ENCODE assay signal across 8 cellular contexts in the genomic region with DNA sequence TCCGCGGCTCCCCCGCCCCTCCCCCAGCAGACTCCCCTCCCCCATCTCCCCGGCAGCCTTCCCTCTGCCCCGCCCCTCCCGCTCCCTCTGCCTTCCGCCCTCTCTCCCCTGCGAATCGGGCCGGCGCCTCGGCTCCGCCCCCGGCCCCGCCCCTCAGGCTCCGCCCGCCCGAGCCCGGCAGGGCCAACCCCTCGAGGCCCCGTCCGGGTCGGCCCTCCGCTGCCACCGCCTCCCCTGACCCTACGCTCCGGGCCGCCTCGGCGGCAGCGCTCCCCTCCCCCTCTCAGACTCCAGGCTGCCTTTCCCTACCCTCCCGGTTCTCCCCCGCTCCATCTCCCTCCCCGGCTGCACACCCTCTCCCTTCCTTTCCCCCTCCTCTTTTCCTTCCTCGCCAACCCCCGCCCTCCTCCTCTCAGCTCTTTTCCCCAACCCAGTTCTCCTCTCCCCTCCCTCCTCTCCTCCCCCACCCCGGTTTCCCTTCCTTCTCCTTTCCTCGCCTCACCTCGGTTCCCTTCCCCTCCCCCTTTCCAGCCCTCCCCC. TPM values are rescaled to one million over a fixed set of nuclear protein-coding genes. Genes with fewer than 3 reads are reported as not detected.
DNase-seq lines count a peak whose midpoint lies in the region; ATAC-seq, FAIRE-seq and TF ChIP-seq lines count a peak whose summit lies in the region.

No MANE protein-coding gene starts in this region.

- no peaks in the 10 kb centered on the region for H3K79me2 ChIP-seq in HepG2 (ENCODE audit: insufficient read depth, low read length)

- H3K27ac ChIP-seq in coronary artery = peak overlapping the region; percentile 45 to 84
- H3K27ac ChIP-seq in HepG2 (ENCODE audit: extremely low read length, insufficient read depth, low read length) = no peak overlapping the region

- no peak overlapping the region for H3K9ac ChIP-seq in HepG2 (ENCODE audit: insufficient read depth, low read depth, low read length)

- CTCF ChIA-PET in HepG2 (lab: Yijun Ruan, JAX; ENCODE audit: low intra/inter-chr PET ratio, low total read pairs) = no interaction called here

- peak; percentile 78 for DNase-seq in AG10803 (ENCODE audit: low read depth)
- peak; percentile 52 to 84 for DNase-seq in NCI-H446 (lab: John Stamatoyannopoulos, UW)
- DNase-seq in activated CD4-positive, alpha-beta T cell treated with anti-CD3 and anti-CD28 coated beads for 4 hours = peak; percentile 85 to 86
- DNase-seq in coronary artery (ENCODE audit: low spot score) = peak; percentile 92
- peak; percentile 61 for DNase-seq in HepG2 (ENCODE audit: low spot score)
- peak; percentile 87 to 88 for DNase-seq in stimulated activated CD4-positive, alpha-beta T cell treated with anti-CD3 and anti-CD28 coated beads, Interleukin-2, amount 100 ng/mL, for 24 hours

- intact Hi-C loops in HepG2 (cut with micrococcal nuclease; ENCODE audit: unreplicated experiment) = no loop called here

- TF ChIP-seq EP300 in HepG2 (IDR thresholded peaks at IDR 0.05; ENCODE audit: low read depth in 2 of 2, low read length in 2 of 2) (no peak), HepG2 (CRISPR knock-in tag; IDR thresholded peaks at IDR 0.05; ENCODE audit: borderline replicate concordance) (no peak)

- no peak for FAIRE-seq in HepG2 (lab: Jason Lieb, UNC)

- no peaks in the 10 kb centered on the region for H3K36me3 ChIP-seq in HepG2 (replicated peaks in 1 of 2; ENCODE audit: control insufficient read depth in 1 of 2, insufficient read depth in 2 of 2, low read length in 2 of 2)

- H3K9me3 ChIP-seq in HepG2 (ENCODE audit: low read length) = no peaks in the 10 kb centered on the region

- no peak for TF ChIP-seq RAD21 in HepG2 (CRISPR knock-in tag; IDR thresholded peaks at IDR 0.05)

- no peak for TF ChIP-seq POLR2A in HepG2 (IDR thresholded peaks at IDR 0.05; ENCODE audit: insufficient read depth in 1 of 2, low read depth in 2 of 2, low read length in 2 of 2)

- POLR2A ChIA-PET in HepG2 (lab: Yijun Ruan, JAX) = interaction anchor here (0.6 to 1.0 kb wide), 2 partner anchors 24 to 148 kb away, joined by 3 to 6 read pairs; no protein-coding TSS in a partner anchor

- TF ChIP-seq CTCF in AG10803 (conservative IDR thresholded peaks at IDR 0.05; ENCODE audit: low read length) (no peak), coronary artery (IDR thresholded peaks at IDR 0.05) (no peak), HepG2 (CRISPR knock-in tag; IDR thresholded peaks at IDR 0.05) (no peak)

- H3K4me1 ChIP-seq in HepG2 (ENCODE audit: insufficient read depth, low read length) = peaks cover 9% of the 10 kb centered on the region

- H3K4me3 ChIP-seq in AG10803 (ENCODE audit: low read length) = peak overlapping the region; percentile 70
- peak overlapping the region; percentile 76 for H3K4me3 ChIP-seq in coronary artery
- H3K4me3 ChIP-seq in HepG2 (replicated peaks in 1 of 3; ENCODE audit: insufficient read depth in 1 of 3, low read depth in 2 of 3, low read length in 3 of 3) = peak overlapping the region; percentile 50 to 76 (median 69); a peak in 4 of 6 replicates

- in situ Hi-C loops in HepG2 (cut with HindIII; ENCODE audit: extremely low pct_ligation_motif_present, low pct_unique_long_range_greater_than_20kb) = no loop called here

- 0 out of 2 replicates have a peak, but pooled peaks cover 3% of the 10 kb centered on the region for H4K20me1 ChIP-seq in HepG2 (ENCODE audit: insufficient read depth, low read length)

- H3K4me2 ChIP-seq in HepG2 (ENCODE audit: low read depth, low read length) = peak overlapping the region; percentile 70

- ATAC-seq in GM19023 (IDR thresholded peaks at IDR 0.05; ENCODE audit: unreplicated experiment) = peak; percentile 93
- peak; percentile 96 for ATAC-seq in HG03175 (IDR thresholded peaks at IDR 0.05; ENCODE audit: unreplicated experiment)
- peak; percentile 89 for ATAC-seq in HepG2

- 2% methylated on average over 32 of the region's 39 CpGs for WGBS in HepG2 (ENCODE audit: low lambda C conversion rate)

- BruUV-seq in HepG2 (replicated peaks; lab: Mats Ljungman, UMichigan) = no TSS peak

- H3K27me3 ChIP-seq in HepG2 (ENCODE audit: control insufficient read depth in 1 of 2, insufficient read depth in 2 of 2, low read length in 2 of 2) = peaks cover 11 to 41% of the 10 kb centered on the region in 2 experiments; a peak in 4 of 5 replicates

- no peak overlapping the region for H2AFZ ChIP-seq in HepG2 (ENCODE audit: low read length)

TF ChIP-seq in HepG2, 621 proteins besides CTCF, POLR2A, EP300 and RAD21 (continues in another document):
- TF ChIP-seq, protein P1, sequence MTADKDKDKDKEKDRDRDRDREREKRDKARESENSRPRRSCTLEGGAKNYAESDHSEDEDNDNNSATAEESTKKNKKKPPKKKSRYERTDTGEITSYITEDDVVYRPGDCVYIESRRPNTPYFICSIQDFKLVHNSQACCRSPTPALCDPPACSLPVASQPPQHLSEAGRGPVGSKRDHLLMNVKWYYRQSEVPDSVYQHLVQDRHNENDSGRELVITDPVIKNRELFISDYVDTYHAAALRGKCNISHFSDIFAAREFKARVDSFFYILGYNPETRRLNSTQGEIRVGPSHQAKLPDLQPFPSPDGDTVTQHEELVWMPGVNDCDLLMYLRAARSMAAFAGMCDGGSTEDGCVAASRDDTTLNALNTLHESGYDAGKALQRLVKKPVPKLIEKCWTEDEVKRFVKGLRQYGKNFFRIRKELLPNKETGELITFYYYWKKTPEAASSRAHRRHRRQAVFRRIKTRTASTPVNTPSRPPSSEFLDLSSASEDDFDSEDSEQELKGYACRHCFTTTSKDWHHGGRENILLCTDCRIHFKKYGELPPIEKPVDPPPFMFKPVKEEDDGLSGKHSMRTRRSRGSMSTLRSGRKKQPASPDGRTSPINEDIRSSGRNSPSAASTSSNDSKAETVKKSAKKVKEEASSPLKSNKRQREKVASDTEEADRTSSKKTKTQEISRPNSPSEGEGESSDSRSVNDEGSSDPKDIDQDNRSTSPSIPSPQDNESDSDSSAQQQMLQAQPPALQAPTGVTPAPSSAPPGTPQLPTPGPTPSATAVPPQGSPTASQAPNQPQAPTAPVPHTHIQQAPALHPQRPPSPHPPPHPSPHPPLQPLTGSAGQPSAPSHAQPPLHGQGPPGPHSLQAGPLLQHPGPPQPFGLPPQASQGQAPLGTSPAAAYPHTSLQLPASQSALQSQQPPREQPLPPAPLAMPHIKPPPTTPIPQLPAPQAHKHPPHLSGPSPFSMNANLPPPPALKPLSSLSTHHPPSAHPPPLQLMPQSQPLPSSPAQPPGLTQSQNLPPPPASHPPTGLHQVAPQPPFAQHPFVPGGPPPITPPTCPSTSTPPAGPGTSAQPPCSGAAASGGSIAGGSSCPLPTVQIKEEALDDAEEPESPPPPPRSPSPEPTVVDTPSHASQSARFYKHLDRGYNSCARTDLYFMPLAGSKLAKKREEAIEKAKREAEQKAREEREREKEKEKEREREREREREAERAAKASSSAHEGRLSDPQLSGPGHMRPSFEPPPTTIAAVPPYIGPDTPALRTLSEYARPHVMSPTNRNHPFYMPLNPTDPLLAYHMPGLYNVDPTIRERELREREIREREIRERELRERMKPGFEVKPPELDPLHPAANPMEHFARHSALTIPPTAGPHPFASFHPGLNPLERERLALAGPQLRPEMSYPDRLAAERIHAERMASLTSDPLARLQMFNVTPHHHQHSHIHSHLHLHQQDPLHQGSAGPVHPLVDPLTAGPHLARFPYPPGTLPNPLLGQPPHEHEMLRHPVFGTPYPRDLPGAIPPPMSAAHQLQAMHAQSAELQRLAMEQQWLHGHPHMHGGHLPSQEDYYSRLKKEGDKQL (CRISPR knock-in tag; IDR thresholded peaks at IDR 0.05; ENCODE audit: low read depth) = no peak
- TF ChIP-seq GABPB1 (CRISPR knock-in tag; IDR thresholded peaks at IDR 0.05) (peak; percentile 41; the same call in 1 of the 2 replicates), ZNF432 (CRISPR knock-in tag; IDR thresholded peaks at IDR 0.05; ENCODE audit: borderline replicate concordance) (no peak), ZNF672 (CRISPR knock-in tag; IDR thresholded peaks at IDR 0.05) (no peak), ERF (CRISPR knock-in tag; IDR thresholded peaks at IDR 0.05) (no peak)
- TF ChIP-seq, protein P2, sequence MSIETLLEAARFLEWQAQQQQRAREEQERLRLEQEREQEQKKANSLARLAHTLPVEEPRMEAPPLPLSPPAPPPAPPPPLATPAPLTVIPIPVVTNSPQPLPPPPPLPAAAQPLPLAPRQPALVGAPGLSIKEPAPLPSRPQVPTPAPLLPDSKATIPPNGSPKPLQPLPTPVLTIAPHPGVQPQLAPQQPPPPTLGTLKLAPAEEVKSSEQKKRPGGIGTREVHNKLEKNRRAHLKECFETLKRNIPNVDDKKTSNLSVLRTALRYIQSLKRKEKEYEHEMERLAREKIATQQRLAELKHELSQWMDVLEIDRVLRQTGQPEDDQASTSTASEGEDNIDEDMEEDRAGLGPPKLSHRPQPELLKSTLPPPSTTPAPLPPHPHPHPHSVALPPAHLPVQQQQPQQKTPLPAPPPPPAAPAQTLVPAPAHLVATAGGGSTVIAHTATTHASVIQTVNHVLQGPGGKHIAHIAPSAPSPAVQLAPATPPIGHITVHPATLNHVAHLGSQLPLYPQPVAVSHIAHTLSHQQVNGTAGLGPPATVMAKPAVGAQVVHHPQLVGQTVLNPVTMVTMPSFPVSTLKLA (IDR thresholded peaks at IDR 0.05) = no peak

RNA-seq across cellular contexts. Expression of a gene that starts 1.6 kb away (rescaled TPM):
- total RNA-seq in HepG2 (2016; rRNA removed; fragmentation: Illumina TruSeq; extraction: Trizol) = not detected in 2 replicates
- not detected in 2 replicates for total RNA-seq in HepG2 (2016; cell fraction: cytosol; rRNA removed; fragmentation: Illumina TruSeq; extraction: Trizol; ENCODE audit: low read depth)
- total RNA-seq in HepG2 (2016; cell fraction: insoluble cytoplasmic fraction; rRNA removed; fragmentation: Illumina TruSeq; extraction: Trizol) = not detected in 2 replicates
- not detected in 2 replicates for total RNA-seq in HepG2 (2016; cell fraction: membrane; rRNA removed; fragmentation: Illumina TruSeq; extraction: Trizol)
- total RNA-seq in HepG2 (2016; cell fraction: nucleus; rRNA removed; fragmentation: Illumina TruSeq; extraction: Trizol) = not detected in 2 replicates
- polyA plus RNA-seq in HepG2 (2011; rRNA removed) = 0.03 TPM in 1 of 2 replicates, not detected in the other
- 0.01 and 0.04 TPM in 2 replicates for polyA plus RNA-seq in HepG2 (2011; cell fraction: cytosol; rRNA removed)
- 0.27 and 0.28 TPM in 2 replicates for polyA plus RNA-seq in HepG2 (2011; cell fraction: nucleus; rRNA removed)
- not detected in 2 replicates for polyA plus RNA-seq in HepG2 (2012)
- polyA plus RNA-seq in HepG2 (2016; cell fraction: cytosol; fragmentation: Illumina TruSeq; extraction: Trizol; ENCODE audit: low read depth) = 0.05 and 0.08 TPM in 2 replicates
- polyA plus RNA-seq in HepG2 (2016; cell fraction: insoluble cytoplasmic fraction; fragmentation: Illumina TruSeq; extraction: Trizol; ENCODE audit: low read depth) = not detected in 2 replicates
- not detected in 2 replicates for polyA plus RNA-seq in HepG2 (2016; cell fraction: membrane; fragmentation: Illumina TruSeq; extraction: Trizol; ENCODE audit: low read depth)
- not detected in 2 replicates for polyA plus RNA-seq in HepG2 (2016; cell fraction: nucleus; fragmentation: Illumina TruSeq; extraction: Trizol; ENCODE audit: insufficient read depth, low read depth)
- polyA minus RNA-seq in HepG2 (2011; rRNA and poly(A)+ RNA removed; ENCODE audit: low replicate concordance) = 0.06 TPM in 1 of 2 replicates, not detected in the other
- not detected in 2 replicates for polyA minus RNA-seq in HepG2 (2011; cell fraction: cytosol; rRNA and poly(A)+ RNA removed)
- not detected in 2 replicates for polyA minus RNA-seq in HepG2 (2011; cell fraction: nucleus; rRNA and poly(A)+ RNA removed)
